ENCODE assay signal across 10 cellular contexts in the genomic region with DNA sequence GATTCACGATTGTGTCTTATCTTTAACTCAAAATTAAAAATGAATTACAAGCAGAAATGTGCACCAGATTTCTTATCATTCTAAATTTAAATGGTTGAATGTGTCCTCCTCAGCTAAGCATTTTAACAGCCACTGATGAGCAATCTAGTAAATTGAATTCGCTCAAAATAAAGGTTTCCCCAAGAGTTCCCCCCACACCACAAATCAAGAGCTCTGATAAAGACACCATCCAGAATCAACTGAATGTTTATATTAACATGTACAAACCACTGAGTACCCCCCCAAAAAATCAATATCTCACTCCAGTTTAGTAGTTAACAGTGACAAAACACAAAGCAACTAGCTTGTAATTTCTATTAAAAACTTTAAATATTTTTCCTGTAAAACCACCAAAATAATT. TPM values are rescaled to one million over a fixed set of nuclear protein-coding genes. Genes with fewer than 3 reads are reported as not detected.
DNase-seq lines count a peak whose midpoint lies in the region; ATAC-seq and TF ChIP-seq lines count a peak whose summit lies in the region.
"Had no signal": no experiment of that assay in that cellular context is flagged by ENCODE, and none has a peak within 500 bp of the region (broad histone marks: within the 10 kb centered on the region; RNA-seq: fewer than 3 reads in every experiment).

No MANE protein-coding gene starts in this region.

- no peak for ATAC-seq in Right ventricle myocardium inferior
- ATAC-seq in activated naive CD8-positive, alpha-beta T cell treated with anti-CD3 and anti-CD28 coated beads, Interleukin-2, amount 10 ng/mL, durations not matched to agents 7 days and 5 days (ENCODE audit: low read depth) = no peak
- ATAC-seq in HG02870 (IDR thresholded peaks at IDR 0.05; ENCODE audit: unreplicated experiment) = no peak
- no peak for ATAC-seq in GM18873 (IDR thresholded peaks at IDR 0.05; ENCODE audit: low FRiP score, unreplicated experiment)
- no peak for ATAC-seq in HG03442 (IDR thresholded peaks at IDR 0.05; ENCODE audit: unreplicated experiment)

- intact Hi-C loops in Right ventricle myocardium inferior (cut with DNase I) = loop anchor here (2.0 kb wide), 1 partner anchor 38 kb away; no protein-coding TSS in a partner anchor

- TF ChIP-seq CTCF in cardiac muscle cell (IDR thresholded peaks at IDR 0.05; ENCODE audit: low read depth, low read length) = no peak
- no peak for TF ChIP-seq CTCF in liver (IDR thresholded peaks at IDR 0.05; ENCODE audit: low read depth, low read length, missing input control)
- no peak for TF ChIP-seq CTCF in type B pancreatic cell (conservative IDR thresholded peaks at IDR 0.05)

- no peaks in the 10 kb centered on the region for H3K27me3 Mint-ChIP-seq in activated naive CD8-positive, alpha-beta T cell treated with anti-CD3 and anti-CD28 coated beads, Interleukin-2, amount 10 ng/mL, durations not matched to agents 7 days and 5 days
- H3K27me3 Mint-ChIP-seq in type B pancreatic cell = no peaks in the 10 kb centered on the region

- 13% methylated on average over 2 of the region's 2 CpGs for WGBS in liver

- POLR2A ChIA-PET in activated naive CD8-positive, alpha-beta T cell treated with anti-CD3 and anti-CD28 coated beads, Interleukin-2, amount 10 ng/mL, durations not matched to agents 7 days and 5 days (lab: Charles Lee) = interaction anchor here (0.7 to 1.0 kb wide), 2 partner anchors 66 to 166 kb away, joined by 3 read pairs; a partner anchor contains a TSS

- DNase-seq in cardiac muscle cell (ENCODE audit: low read depth in 1 of 2, low spot score in 1 of 2) (no peak), Right ventricle myocardium inferior (ENCODE audit: missing footprints) (no peak), type B pancreatic cell (ENCODE audit: extremely low spot score, unreplicated experiment) (no peak)
- DNase-seq in activated naive CD8-positive, alpha-beta T cell treated with anti-CD3 and anti-CD28 coated beads, Interleukin-2, amount 10 ng/mL, durations not matched to agents 7 days and 5 days = no peak
- DNase-seq: DMS153, NCI-H2029 had no signal

- no peaks in the 10 kb centered on the region for H3K9me3 ChIP-seq in cardiac muscle cell (ENCODE audit: low read depth)
- H3K9me3 ChIP-seq in liver (ENCODE audit: control insufficient read depth in 4 of 4, low read length in 3 of 4) = no peaks in the 10 kb centered on the region

- H3K27ac ChIP-seq in cardiac muscle cell (no peak overlapping the region), liver (ENCODE audit: low read depth in 1 of 2, low read length in 2 of 2) (no peak overlapping the region)

- H3K4me1 Mint-ChIP-seq in activated naive CD8-positive, alpha-beta T cell treated with anti-CD3 and anti-CD28 coated beads, Interleukin-2, amount 10 ng/mL, durations not matched to agents 7 days and 5 days = peaks cover 27% of the 10 kb centered on the region
- peaks cover 26% of the 10 kb centered on the region for H3K4me1 Mint-ChIP-seq in type B pancreatic cell (ENCODE audit: unreplicated experiment)

- H3K27me3 ChIP-seq in cardiac muscle cell = no peaks in the 10 kb centered on the region
- H3K27me3 ChIP-seq in liver (ENCODE audit: control insufficient read depth in 4 of 4, insufficient read depth in 4 of 4, low read length in 3 of 4) = no peaks in the 10 kb centered on the region

- no peaks in the 10 kb centered on the region for H3K9me3 Mint-ChIP-seq in activated naive CD8-positive, alpha-beta T cell treated with anti-CD3 and anti-CD28 coated beads, Interleukin-2, amount 10 ng/mL, durations not matched to agents 7 days and 5 days
- H3K9me3 Mint-ChIP-seq in type B pancreatic cell = no peaks in the 10 kb centered on the region

- H3K4me3 ChIP-seq in cardiac muscle cell (peak overlapping the region; percentile 88), liver (ENCODE audit: low read depth in 1 of 3, low read length in 3 of 3) (peak overlapping the region; percentile 47 to 99 (median 92))

- H3K36me3 Mint-ChIP-seq in activated naive CD8-positive, alpha-beta T cell treated with anti-CD3 and anti-CD28 coated beads, Interleukin-2, amount 10 ng/mL, durations not matched to agents 7 days and 5 days = peaks cover 4% of the 10 kb centered on the region
- H3K36me3 Mint-ChIP-seq in type B pancreatic cell = no peaks in the 10 kb centered on the region

- H3K27ac Mint-ChIP-seq in activated naive CD8-positive, alpha-beta T cell treated with anti-CD3 and anti-CD28 coated beads, Interleukin-2, amount 10 ng/mL, durations not matched to agents 7 days and 5 days = no peak overlapping the region
- peak overlapping the region; percentile 100 for H3K27ac Mint-ChIP-seq in type B pancreatic cell

- H3K36me3 ChIP-seq in cardiac muscle cell = no peaks in the 10 kb centered on the region
- H3K36me3 ChIP-seq in liver (ENCODE audit: control insufficient read depth in 4 of 4, insufficient read depth in 3 of 4, low read depth in 1 of 4, low read length in 3 of 4) = no peaks in the 10 kb centered on the region

- TF ChIP-seq RAD21 in liver (IDR thresholded peaks at IDR 0.05) = no peak

- peak overlapping the region; percentile 92 for H3K4me3 Mint-ChIP-seq in activated naive CD8-positive, alpha-beta T cell treated with anti-CD3 and anti-CD28 coated beads, Interleukin-2, amount 10 ng/mL, durations not matched to agents 7 days and 5 days
- peak overlapping the region; percentile 100 for H3K4me3 Mint-ChIP-seq in type B pancreatic cell

- H3K9ac ChIP-seq in liver (ENCODE audit: low read depth in 1 of 2, low read length in 2 of 2) = peak overlapping the region in 1 of 2 donors; percentile 65

- H3K4me1 ChIP-seq in cardiac muscle cell (ENCODE audit: low read depth) (peaks cover 32% of the 10 kb centered on the region), liver (ENCODE audit: control insufficient read depth in 4 of 4, insufficient read depth in 4 of 4, low read length in 3 of 4) (peaks cover 15 to 51% (median 40%) of the 10 kb centered on the region in 4 donors)

TF ChIP-seq in liver, 16 proteins besides CTCF, POLR2A, EP300 and RAD21 (continues in another document):
- TF ChIP-seq SP1 (IDR thresholded peaks at IDR 0.05) (no peak), HNF4G (IDR thresholded peaks at IDR 0.05) (no peak), NR2F2 (IDR thresholded peaks at IDR 0.05) (no peak), GABPA (IDR thresholded peaks at IDR 0.05 in 1 of 2, conservative IDR thresholded peaks at IDR 0.05 in 1 of 2) (no peak), FOXA2 (IDR thresholded peaks at IDR 0.05) (no peak), EGR1 (IDR thresholded peaks at IDR 0.05; ENCODE audit: low read depth in 2 of 2) (no peak), RXRA (IDR thresholded peaks at IDR 0.05) (no peak), FOXA1 (IDR thresholded peaks at IDR 0.05) (no peak), YY1 (IDR thresholded peaks at IDR 0.05) (no peak), HNF4A (conservative IDR thresholded peaks at IDR 0.05) (no peak), TAF1 (conservative IDR thresholded peaks at IDR 0.05) (no peak), JUND (IDR thresholded peaks at IDR 0.05) (no peak)
- TF ChIP-seq, protein P1, sequence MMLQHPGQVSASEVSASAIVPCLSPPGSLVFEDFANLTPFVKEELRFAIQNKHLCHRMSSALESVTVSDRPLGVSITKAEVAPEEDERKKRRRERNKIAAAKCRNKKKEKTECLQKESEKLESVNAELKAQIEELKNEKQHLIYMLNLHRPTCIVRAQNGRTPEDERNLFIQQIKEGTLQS (IDR thresholded peaks at IDR 0.05) = no peak
- TF ChIP-seq, protein P2, sequence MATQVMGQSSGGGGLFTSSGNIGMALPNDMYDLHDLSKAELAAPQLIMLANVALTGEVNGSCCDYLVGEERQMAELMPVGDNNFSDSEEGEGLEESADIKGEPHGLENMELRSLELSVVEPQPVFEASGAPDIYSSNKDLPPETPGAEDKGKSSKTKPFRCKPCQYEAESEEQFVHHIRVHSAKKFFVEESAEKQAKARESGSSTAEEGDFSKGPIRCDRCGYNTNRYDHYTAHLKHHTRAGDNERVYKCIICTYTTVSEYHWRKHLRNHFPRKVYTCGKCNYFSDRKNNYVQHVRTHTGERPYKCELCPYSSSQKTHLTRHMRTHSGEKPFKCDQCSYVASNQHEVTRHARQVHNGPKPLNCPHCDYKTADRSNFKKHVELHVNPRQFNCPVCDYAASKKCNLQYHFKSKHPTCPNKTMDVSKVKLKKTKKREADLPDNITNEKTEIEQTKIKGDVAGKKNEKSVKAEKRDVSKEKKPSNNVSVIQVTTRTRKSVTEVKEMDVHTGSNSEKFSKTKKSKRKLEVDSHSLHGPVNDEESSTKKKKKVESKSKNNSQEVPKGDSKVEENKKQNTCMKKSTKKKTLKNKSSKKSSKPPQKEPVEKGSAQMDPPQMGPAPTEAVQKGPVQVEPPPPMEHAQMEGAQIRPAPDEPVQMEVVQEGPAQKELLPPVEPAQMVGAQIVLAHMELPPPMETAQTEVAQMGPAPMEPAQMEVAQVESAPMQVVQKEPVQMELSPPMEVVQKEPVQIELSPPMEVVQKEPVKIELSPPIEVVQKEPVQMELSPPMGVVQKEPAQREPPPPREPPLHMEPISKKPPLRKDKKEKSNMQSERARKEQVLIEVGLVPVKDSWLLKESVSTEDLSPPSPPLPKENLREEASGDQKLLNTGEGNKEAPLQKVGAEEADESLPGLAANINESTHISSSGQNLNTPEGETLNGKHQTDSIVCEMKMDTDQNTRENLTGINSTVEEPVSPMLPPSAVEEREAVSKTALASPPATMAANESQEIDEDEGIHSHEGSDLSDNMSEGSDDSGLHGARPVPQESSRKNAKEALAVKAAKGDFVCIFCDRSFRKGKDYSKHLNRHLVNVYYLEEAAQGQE (IDR thresholded peaks at IDR 0.05) = no peak

RNA-seq across cellular contexts. Expression of a gene that starts 1.9 kb away (rescaled TPM):
- total RNA-seq in cardiac muscle cell (69.7 and 96.3 TPM in 2 replicates), Right ventricle myocardium inferior (74.0 TPM), liver (10 to 100 TPM; 66.9 to 86.7 TPM), type B pancreatic cell (ENCODE audit: low replicate concordance) (90.0 and 99.9 TPM in 2 replicates)
- polyA plus RNA-seq in cardiac muscle cell (79.5 and 123 TPM in 2 replicates), liver (10 to 100 TPM; 24.8 to 40.1 TPM)
- total RNA-seq in activated naive CD8-positive, alpha-beta T cell treated with anti-CD3 and anti-CD28 coated beads, Interleukin-2, amount 10 ng/mL, durations not matched to agents 7 days and 5 days = 100 to 1,000 TPM; 134 to 138 TPM

RNA-seq across cellular contexts. Expression of a gene that starts 3.6 kb away (rescaled TPM):
- total RNA-seq in cardiac muscle cell = 30.1 and 31.3 TPM in 2 replicates
- 69.7 and 69.8 TPM in 2 replicates for polyA plus RNA-seq in cardiac muscle cell
- 22.1 TPM for total RNA-seq in Right ventricle myocardium inferior
- 10 to 100 TPM; 21.8 to 22.4 TPM for total RNA-seq in activated naive CD8-positive, alpha-beta T cell treated with anti-CD3 and anti-CD28 coated beads, Interleukin-2, amount 10 ng/mL, durations not matched to agents 7 days and 5 days
- total RNA-seq in liver = 10 to 100 TPM in 1 of 2 donors, 1 to 10 TPM in 1; 8.0 to 12.1 TPM
- polyA plus RNA-seq in liver = 10 to 100 TPM; 12.0 to 13.0 TPM
- 26.0 and 39.3 TPM in 2 replicates for total RNA-seq in type B pancreatic cell (ENCODE audit: low replicate concordance)
